11 cellular contexts compared by ENCODE assay signal in genomic region chr7:140049339-140050024, GRCh38. TPM values are rescaled to one million over a fixed set of nuclear protein-coding genes. Genes with fewer than 3 reads are reported as not detected.
DNase-seq lines count a peak whose midpoint lies in the region; ATAC-seq and TF ChIP-seq lines count a peak whose summit lies in the region.
"Had no signal": no experiment of that assay in that cellular context is flagged by ENCODE, and none has a peak within 500 bp of the region (broad histone marks: within the 10 kb centered on the region; RNA-seq: fewer than 3 reads in every experiment).

No MANE protein-coding gene starts in this region.

- no peaks in the 10 kb centered on the region for H3K27me3 ChIP-seq in CD4-positive, CD25-positive, alpha-beta regulatory T cell (ENCODE audit: control insufficient read depth, insufficient read depth, low read length)
- H3K27me3 ChIP-seq in lower lobe of right lung (ENCODE audit: low read depth) = no peaks in the 10 kb centered on the region
- no peaks in the 10 kb centered on the region for H3K27me3 ChIP-seq in gastrocnemius medialis
- H3K27me3 ChIP-seq: BE2C had no signal

- H3K36me3 ChIP-seq in CD4-positive, CD25-positive, alpha-beta regulatory T cell (ENCODE audit: control insufficient read depth, insufficient read depth, low read length) = peaks cover 60% of the 10 kb centered on the region
- H3K36me3 ChIP-seq in lower lobe of right lung (peaks cover 53% of the 10 kb centered on the region), gastrocnemius medialis (no peaks in the 10 kb centered on the region)
- H3K36me3 ChIP-seq: BE2C had no signal

- no peak overlapping the region for H3K4me3 ChIP-seq in CD4-positive, CD25-positive, alpha-beta regulatory T cell (ENCODE audit: low read depth, low read length)
- H3K4me3 ChIP-seq in lower lobe of right lung = no peak overlapping the region
- no peak overlapping the region for H3K4me3 ChIP-seq in gastrocnemius medialis
- H3K4me3 ChIP-seq: skin epidermis had no signal

- intact Hi-C loops in lower lobe of right lung (cut with DNase I) = no loop called here
- intact Hi-C loops in gastrocnemius medialis (cut with DNase I; ENCODE audit: low total_unique reads) = no loop called here

- no peaks in the 10 kb centered on the region for H3K9me3 ChIP-seq in CD4-positive, CD25-positive, alpha-beta regulatory T cell (ENCODE audit: control insufficient read depth in 2 of 2, low read length in 2 of 2)
- H3K9me3 ChIP-seq in lower lobe of right lung (no peaks in the 10 kb centered on the region), gastrocnemius medialis (no peaks in the 10 kb centered on the region)
- H3K9me3 ChIP-seq: BE2C had no signal

- peaks cover 10% of the 10 kb centered on the region for H3K4me1 ChIP-seq in CD4-positive, CD25-positive, alpha-beta regulatory T cell (ENCODE audit: control insufficient read depth, insufficient read depth, low read length, poor library complexity, severe bottlenecking)
- H3K4me1 ChIP-seq in lower lobe of right lung (peaks cover 15% of the 10 kb centered on the region), gastrocnemius medialis (peaks cover 0 to 8% of the 10 kb centered on the region in 2 donors)
- H3K4me1 ChIP-seq: BE2C had no signal

- peaks cover 31 to 50% (median 35%) of the 10 kb centered on the region in 4 donors for H3K4me1 Mint-ChIP-seq in CD4-positive, CD25-positive, alpha-beta regulatory T cell
- peaks cover 31% of the 10 kb centered on the region for H3K4me1 Mint-ChIP-seq in chondrocyte (ENCODE audit: low read depth)

- H3K27me3 Mint-ChIP-seq in CD4-positive, CD25-positive, alpha-beta regulatory T cell = no peaks in the 10 kb centered on the region
- no peaks in the 10 kb centered on the region for H3K27me3 Mint-ChIP-seq in chondrocyte (ENCODE audit: low read depth)

- H3K4me3 Mint-ChIP-seq in CD4-positive, CD25-positive, alpha-beta regulatory T cell = no peak overlapping the region
- no peak overlapping the region for H3K4me3 Mint-ChIP-seq in chondrocyte (ENCODE audit: unreplicated experiment)

- H3K36me3 Mint-ChIP-seq in CD4-positive, CD25-positive, alpha-beta regulatory T cell = peaks cover 52% of the 10 kb centered on the region
- H3K36me3 Mint-ChIP-seq in chondrocyte (ENCODE audit: low read depth) = peaks cover 5% of the 10 kb centered on the region

- no peaks in the 10 kb centered on the region for H3K9me3 Mint-ChIP-seq in CD4-positive, CD25-positive, alpha-beta regulatory T cell
- H3K9me3 Mint-ChIP-seq in chondrocyte (ENCODE audit: low read depth) = no peaks in the 10 kb centered on the region

- H3K27ac Mint-ChIP-seq in CD4-positive, CD25-positive, alpha-beta regulatory T cell = peak overlapping the region; percentile 59 to 81 (median 73)
- peak overlapping the region; percentile 41 for H3K27ac Mint-ChIP-seq in chondrocyte (ENCODE audit: unreplicated experiment)

- no peak for ATAC-seq in CD4-positive, CD25-positive, alpha-beta regulatory T cell (ENCODE audit: low read depth in 2 of 2)
- ATAC-seq in lower lobe of right lung (peak; percentile 61 to 66), gastrocnemius medialis (no peak), GM19395 (IDR thresholded peaks at IDR 0.05; ENCODE audit: unreplicated experiment) (no peak), HG03460 (IDR thresholded peaks at IDR 0.05; ENCODE audit: unreplicated experiment) (no peak)

- TF ChIP-seq POLR2A in gastrocnemius medialis (IDR thresholded peaks at IDR 0.05) = no peak

- TF ChIP-seq CTCF in chondrocyte (IDR thresholded peaks at IDR 0.05) = no peak
- TF ChIP-seq CTCF in lower lobe of right lung (IDR thresholded peaks at IDR 0.05) = no peak
- no peak for TF ChIP-seq CTCF in gastrocnemius medialis (IDR thresholded peaks at IDR 0.05 in 4 of 5, conservative IDR thresholded peaks at IDR 0.05 in 1 of 5)

- no peak overlapping the region for H3K27ac ChIP-seq in CD4-positive, CD25-positive, alpha-beta regulatory T cell (ENCODE audit: insufficient read depth, low read length, poor library complexity, severe bottlenecking)
- peak overlapping the region; percentile 15 for H3K27ac ChIP-seq in lower lobe of right lung
- peak overlapping the region in 1 of 4 donors; percentile 27 for H3K27ac ChIP-seq in gastrocnemius medialis

- no peak for DNase-seq in CD4-positive, CD25-positive, alpha-beta regulatory T cell
- peak; percentile 21 for DNase-seq in NCI-H2029 (lab: John Stamatoyannopoulos, UW)
- no peak for DNase-seq in chondrocyte (ENCODE audit: low spot score)
- DNase-seq in lower lobe of right lung = no peak
- no peak for DNase-seq in gastrocnemius medialis
- no peak for DNase-seq in OCI-M1 (lab: John Stamatoyannopoulos, UW)
- DNase-seq: activated effector memory CD4-positive, alpha-beta T cell treated with anti-CD3 and anti-CD28 coated beads, Interleukin-2, amount 50 U/mL, for 16 hours; BE2C had no signal

- in situ Hi-C loops in gastrocnemius medialis (cut with MboI; ENCODE audit: low sequenced_read_pairs in 4 of 4) = no loop called here

RNA-seq across cellular contexts. Expression of gene PARP12, which starts 13.3 kb away (rescaled TPM):
- total RNA-seq in CD4-positive, CD25-positive, alpha-beta regulatory T cell = 258 TPM
- polyA plus RNA-seq in CD4-positive, CD25-positive, alpha-beta regulatory T cell = 10 to 100 TPM; 30.1 to 69.1 (median 48.9) TPM
- total RNA-seq in chondrocyte = 6.8 to 9.8 TPM (median 8.7 TPM) in 3 replicates
- total RNA-seq in lower lobe of right lung = 122 TPM
- total RNA-seq in gastrocnemius medialis = 10 to 100 TPM in 1 of 4 donors, 1 to 10 TPM in 3; 4.3 to 12.7 (median 4.9) TPM

Comparison
In these comparisons a context has a peak if more than half of its experiments do, and no peak if none do; other contexts are left out.
1. ATAC-seq: peak in lower lobe of right lung (2 of 2); none in CD4-positive, CD25-positive, alpha-beta regulatory T cell (0 of 2), gastrocnemius medialis (0 of 2), GM19395 (single experiment) and HG03460 (single experiment).